Comparison of ENCODE assay signal across 15 cellular contexts in genomic region chr18:79354350-79354749, GRCh38. TPM values are rescaled to one million over a fixed set of nuclear protein-coding genes. Genes with fewer than 3 reads are reported as not detected.
DNase-seq lines count a peak whose midpoint lies in the region; ATAC-seq lines count a peak whose summit lies in the region.
"Had no signal": no experiment of that assay in that cellular context is flagged by ENCODE, and none has a peak within 500 bp of the region (broad histone marks: within the 10 kb centered on the region; RNA-seq: fewer than 3 reads in every experiment).

No MANE protein-coding gene starts in this region.

- no peak overlapping the region for H3K4me3 Mint-ChIP-seq in effector memory CD8-positive, alpha-beta T cell
- H3K4me3 Mint-ChIP-seq: CD4-positive, alpha-beta T cell; H9 had no signal

- H3K9ac ChIP-seq in Karpas-422 (ENCODE audit: low read length), result peak overlapping the region; percentile 76
- H3K9ac ChIP-seq: KMS-11 had no signal

- H3K79me2 ChIP-seq in Karpas-422 (ENCODE audit: low read length), result peaks cover 3% of the 10 kb centered on the region; the same call in 1 of the 2 replicates

- no peaks in the 10 kb centered on the region for H3K9me3 ChIP-seq in Karpas-422 (ENCODE audit: low read length)
- H3K9me3 ChIP-seq: Caco-2 had no signal

- H3K9me2 ChIP-seq in Karpas-422 (replicated peaks; ENCODE audit: insufficient read depth, low read length), result no peaks in the 10 kb centered on the region

- peaks cover 9% of the 10 kb centered on the region for H3K36me3 ChIP-seq in Karpas-422 (ENCODE audit: insufficient read depth, low read length)

- no peak overlapping the region for H2AFZ ChIP-seq in Karpas-422 (ENCODE audit: low read length)

- peak; percentile 10 for DNase-seq in ELR (ENCODE audit: low read depth)
- DNase-seq in Karpas-422, result peak; percentile 85
- DNase-seq in effector memory CD8-positive, alpha-beta T cell, result no peak
- DNase-seq in iris pigment epithelial cell (ENCODE audit: low read depth), result peak; percentile 21
- DNase-seq in ACHN, result no peak
- DNase-seq: AML-193; Caco-2; CD4-positive, alpha-beta T cell; GDM1; H9 had no signal

- H3K27ac Mint-ChIP-seq in effector memory CD8-positive, alpha-beta T cell, result peak overlapping the region; percentile 10 to 26
- H3K27ac Mint-ChIP-seq: CD4-positive, alpha-beta T cell; H9 had no signal

- H3K4me1 Mint-ChIP-seq in effector memory CD8-positive, alpha-beta T cell (ENCODE audit: low read depth in 2 of 2), result peaks cover 5 to 12% of the 10 kb centered on the region in 2 donors

- peaks cover 44% of the 10 kb centered on the region for H3K4me1 ChIP-seq in Karpas-422 (ENCODE audit: low read length)
- H3K4me1 ChIP-seq: Caco-2 had no signal

- H3K4me2 ChIP-seq in Karpas-422 (ENCODE audit: low read depth, low read length, poor library complexity, severe bottlenecking), result peak overlapping the region; percentile 88
- H3K4me2 ChIP-seq: KMS-11 had no signal

- no peaks in the 10 kb centered on the region for H3K27me3 ChIP-seq in Karpas-422 (ENCODE audit: low read length)

- in situ Hi-C loops in ACHN (cut with HindIII; ENCODE audit: low pct_ligation_motif_present, low pct_unique_long_range_greater_than_20kb, low sequenced_read_pairs), result no loop called here

- H3K27me3 Mint-ChIP-seq in effector memory CD8-positive, alpha-beta T cell, result no peaks in the 10 kb centered on the region
- H3K27me3 Mint-ChIP-seq: CD4-positive, alpha-beta T cell had no signal

- H3K36me3 Mint-ChIP-seq in effector memory CD8-positive, alpha-beta T cell (ENCODE audit: insufficient read depth), result peaks cover 23% of the 10 kb centered on the region

- no peaks in the 10 kb centered on the region for H4K20me1 ChIP-seq in Karpas-422 (ENCODE audit: insufficient read depth, low read depth, low read length)

- ATAC-seq in effector memory CD8-positive, alpha-beta T cell (replicated peaks), result no peak
- no peak for ATAC-seq in HG03378 (IDR thresholded peaks at IDR 0.05; ENCODE audit: unreplicated experiment)
- ATAC-seq in HG03025 (IDR thresholded peaks at IDR 0.05; ENCODE audit: low FRiP score, unreplicated experiment), result no peak
- no peak for ATAC-seq in HG03135 (IDR thresholded peaks at IDR 0.05; ENCODE audit: unreplicated experiment)

- no peaks in the 10 kb centered on the region for H3K9me3 Mint-ChIP-seq in effector memory CD8-positive, alpha-beta T cell
- H3K9me3 Mint-ChIP-seq: CD4-positive, alpha-beta T cell; H9 had no signal

- H3K27ac ChIP-seq in Karpas-422 (ENCODE audit: low read length), result peak overlapping the region; percentile 96
- H3K27ac ChIP-seq: C4-2B, KMS-11 had no signal

- H3K4me3 ChIP-seq in Karpas-422 (ENCODE audit: low read length), result peak overlapping the region; percentile 73

RNA-seq across cellular contexts. Expression of gene NFATC1, which starts 41.4 kb away (rescaled TPM):
- 42.9 and 46.1 TPM in 2 replicates for total RNA-seq in Karpas-422 (2014; rRNA removed; shearing (Covaris generic); ENCODE audit: low replicate concordance)

Comparison
In these comparisons a context has a peak if more than half of its experiments do, and no peak if none do; other contexts are left out.
1. DNase-seq: peak in ELR (single experiment), Karpas-422 (single experiment) and iris pigment epithelial cell (single experiment); none in effector memory CD8-positive, alpha-beta T cell (0 of 3) and ACHN (single experiment).